Comparison of ENCODE assay signal across 8 cellular contexts in the genomic region with DNA sequence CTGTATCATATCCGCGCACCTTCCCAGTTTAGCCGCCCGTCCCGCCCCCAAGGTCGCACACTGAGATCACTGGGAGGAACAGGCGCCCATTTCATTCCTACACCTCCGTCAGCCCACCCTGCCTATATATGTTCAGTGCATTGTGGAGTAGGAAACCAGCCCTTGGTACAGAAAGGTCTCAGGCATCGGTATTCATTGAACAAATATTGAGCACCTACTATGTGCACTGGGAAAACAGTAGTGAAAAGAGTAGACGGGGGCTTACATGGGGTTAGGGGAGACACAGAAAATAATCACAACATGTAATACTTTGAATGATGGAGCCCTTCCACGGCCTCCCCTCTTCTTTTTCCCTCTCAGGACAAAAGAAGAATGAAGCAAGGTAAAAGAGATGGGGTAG. TPM values are rescaled to one million over a fixed set of nuclear protein-coding genes. Genes with fewer than 3 reads are reported as not detected.
DNase-seq lines count a peak whose midpoint lies in the region; ATAC-seq and TF ChIP-seq lines count a peak whose summit lies in the region.

No MANE protein-coding gene starts in this region.

- H3K36me3 ChIP-seq in heart right ventricle = peaks cover 0 to 9% (median 0%) of the 10 kb centered on the region in 9 donors
- H3K36me3 ChIP-seq in muscle layer of colon (ENCODE audit: insufficient read depth, low read length) = no peaks in the 10 kb centered on the region
- no peaks in the 10 kb centered on the region for H3K36me3 ChIP-seq in upper lobe of right lung

- WGBS in heart right ventricle, 2 donors = 90 to 91% methylated on average over 11 of the region's 11 CpGs

- H3K4me3 ChIP-seq in heart right ventricle (peak overlapping the region in 3 of 10 donors; percentile 68 to 97 (median 87)), muscle layer of colon (ENCODE audit: low read depth in 1 of 2, low read length in 2 of 2) (no peak overlapping the region), upper lobe of right lung (no peak overlapping the region)

- ATAC-seq in heart right ventricle = peak in 3 of 8 donors; percentile 3 to 18 (median 3)
- ATAC-seq in upper lobe of right lung = no peak
- no peak for ATAC-seq in GM19023 (IDR thresholded peaks at IDR 0.05; ENCODE audit: unreplicated experiment)

- peak overlapping the region in 8 of 10 donors; percentile 30 to 93 (median 86) for H3K27ac ChIP-seq in heart right ventricle
- peak overlapping the region; percentile 73 for H3K27ac ChIP-seq in muscle layer of colon (ENCODE audit: low read depth, low read length)
- H3K27ac ChIP-seq in upper lobe of right lung = peak overlapping the region; percentile 83

- no peak overlapping the region for H3K27ac Mint-ChIP-seq in activated naive CD8-positive, alpha-beta T cell

- H3K9ac ChIP-seq in muscle layer of colon (ENCODE audit: low read length) = no peak overlapping the region

- H3K36me3 Mint-ChIP-seq in activated naive CD8-positive, alpha-beta T cell = peaks cover 7% of the 10 kb centered on the region

- TF ChIP-seq CTCF in heart right ventricle (IDR thresholded peaks at IDR 0.05) (no peak), upper lobe of right lung (IDR thresholded peaks at IDR 0.05) (no peak)

- H3K4me3 Mint-ChIP-seq in activated naive CD8-positive, alpha-beta T cell = peak overlapping the region; percentile 92

- H3K27me3 ChIP-seq in heart right ventricle (no peaks in the 10 kb centered on the region), muscle layer of colon (ENCODE audit: control insufficient read depth in 1 of 2, insufficient read depth in 2 of 2, low read length in 2 of 2) (no peaks in the 10 kb centered on the region), upper lobe of right lung (no peaks in the 10 kb centered on the region)

- H3K9me3 ChIP-seq in heart right ventricle (no peaks in the 10 kb centered on the region), muscle layer of colon (ENCODE audit: low read length) (no peaks in the 10 kb centered on the region), upper lobe of right lung (no peaks in the 10 kb centered on the region)

- no peaks in the 10 kb centered on the region for H3K9me3 Mint-ChIP-seq in activated naive CD8-positive, alpha-beta T cell (ENCODE audit: low read depth)

- no peaks in the 10 kb centered on the region for H3K27me3 Mint-ChIP-seq in activated naive CD8-positive, alpha-beta T cell

- intact Hi-C loops in heart right ventricle (cut with DNase I) (loop anchor here in 1 of 10 donors (5.0 kb wide), 1 partner anchor 35 kb away; a partner anchor contains a TSS), cardiac septum (cut with DNase I) (no loop called here), upper lobe of right lung (cut with DNase I) (no loop called here)

- peaks cover 8 to 22% (median 15%) of the 10 kb centered on the region in 9 donors for H3K4me1 ChIP-seq in heart right ventricle
- peaks cover 10% of the 10 kb centered on the region for H3K4me1 ChIP-seq in muscle layer of colon (ENCODE audit: insufficient read depth, low read length)
- peaks cover 14% of the 10 kb centered on the region for H3K4me1 ChIP-seq in upper lobe of right lung

- no peak for DNase-seq in heart right ventricle
- DNase-seq in cardiac septum (ENCODE audit: low spot score) = no peak
- DNase-seq in upper lobe of right lung = no peak
- no peak for DNase-seq in OCI-M2 (lab: John Stamatoyannopoulos, UW; ENCODE audit: unreplicated experiment)
- no peak for DNase-seq in GM19238 (ENCODE audit: insufficient read length, low spot score)

- peaks cover 31% of the 10 kb centered on the region for H3K4me1 Mint-ChIP-seq in activated naive CD8-positive, alpha-beta T cell (ENCODE audit: low read depth)

RNA-seq across cellular contexts. Expression of a gene that starts 0.8 kb away (rescaled TPM):
- total RNA-seq in heart right ventricle (10 to 100 TPM; 30.7 to 55.7 (median 40.5) TPM), cardiac septum (39.5 TPM), upper lobe of right lung (20.0 TPM)
- polyA plus RNA-seq in heart right ventricle = 1 to 10 TPM; 4.3 to 9.1 TPM

RNA-seq across cellular contexts. Expression of a gene that starts 34.4 kb away (rescaled TPM):
- total RNA-seq in heart right ventricle (100 to 1,000 TPM in 9 of 10 donors, 10 to 100 TPM in 1; 86.8 to 155 (median 129) TPM), cardiac septum (111 TPM), upper lobe of right lung (92.5 TPM)
- polyA plus RNA-seq in heart right ventricle = 10 to 100 TPM; 62.0 to 86.2 TPM
